ENCODE assay signal across 8 cellular contexts in genomic region chr7:134126937-134127848, GRCh38. TPM values are rescaled to one million over a fixed set of nuclear protein-coding genes. Genes with fewer than 3 reads are reported as not detected.
DNase-seq lines count a peak whose midpoint lies in the region; ATAC-seq and TF ChIP-seq lines count a peak whose summit lies in the region.

LRGUK (plus strand) TSS chr7:134127340; CDS start chr7:134127368, 28 bp downstream.

- H3K4me3 ChIP-seq in OCI-LY1 (ENCODE audit: low read depth, low read length, poor library complexity, severe bottlenecking): peak within 1 kb of the TSS; percentile 66
- peak within 1 kb of the TSS; percentile 60 to 64 for H3K4me3 ChIP-seq in esophagus (ENCODE audit: low read depth in 1 of 2, low read length in 2 of 2)

- H3K4me1 ChIP-seq in OCI-LY1 (ENCODE audit: insufficient read depth, low read length, severe bottlenecking): peaks cover 16% of the 10 kb centered on the region
- no peaks in the 10 kb centered on the region for H3K4me1 ChIP-seq in esophagus (ENCODE audit: control insufficient read depth in 2 of 2, insufficient read depth in 2 of 2, low read length in 1 of 2)

- peak; percentile 100 for ATAC-seq in GM21529 (IDR thresholded peaks at IDR 0.05; ENCODE audit: unreplicated experiment)

- H3K79me2 ChIP-seq in OCI-LY1 (ENCODE audit: insufficient read depth, low read length): no peaks in the 10 kb centered on the region

- peak within 1 kb of the TSS; percentile 86 for H2AFZ ChIP-seq in OCI-LY1 (ENCODE audit: low read length)

- no peaks in the 10 kb centered on the region for H3K9me2 ChIP-seq in OCI-LY1 (ENCODE audit: low read depth, low read length)

- no peaks in the 10 kb centered on the region for H3F3A ChIP-seq in OCI-LY1 (ENCODE audit: insufficient read depth, low read length)

- H3K4me2 ChIP-seq in OCI-LY1 (ENCODE audit: low read length): peak within 1 kb of the TSS; percentile 80

- H3K27ac ChIP-seq in OCI-LY1 (ENCODE audit: low read depth, low read length, poor library complexity, severe bottlenecking): no peak within 1 kb of the TSS
- no peak within 1 kb of the TSS for H3K27ac ChIP-seq in esophagus (ENCODE audit: low read depth in 2 of 2, low read length in 1 of 2)

- H3K9ac ChIP-seq in OCI-LY1 (ENCODE audit: low read length): peak within 1 kb of the TSS; percentile 31; the same call in 1 of the 2 replicates

- 2 to 3% methylated on average over 46 of the region's 46 CpGs for WGBS in esophagus, 2 donors

- DNase-seq in DMS 273 (lab: John Stamatoyannopoulos, UW; ENCODE audit: unreplicated experiment) (peak; percentile 93), HuH-7 (ENCODE audit: low spot score) (peak; percentile 91), activated T-cell treated with anti-CD3 and anti-CD28 coated beads for 4 hours (peak; percentile 63), mucosa of gallbladder (ENCODE audit: low spot score) (peak; percentile 83)
- DNase-seq in stimulated activated CD8-positive, alpha-beta memory T cell treated with anti-CD3 and anti-CD28 coated beads, Interleukin-2, amount 100 ng/mL, for 1 hour (ENCODE audit: low read depth in 2 of 2): peak; percentile 36 to 55

- H3K9me3 ChIP-seq in OCI-LY1 (ENCODE audit: low read length) (no peaks in the 10 kb centered on the region), esophagus (ENCODE audit: control insufficient read depth in 2 of 2, insufficient read depth in 1 of 2, low read depth in 1 of 2, low read length in 1 of 2) (no peaks in the 10 kb centered on the region)

- no peaks in the 10 kb centered on the region for H3K27me3 ChIP-seq in OCI-LY1 (ENCODE audit: insufficient read depth, low read length)
- H3K27me3 ChIP-seq in esophagus (ENCODE audit: control insufficient read depth in 1 of 2, insufficient read depth in 2 of 2, low read length in 2 of 2): no peaks in the 10 kb centered on the region

- no peaks in the 10 kb centered on the region for H4K20me1 ChIP-seq in OCI-LY1 (ENCODE audit: insufficient read depth, low read length)

- TF ChIP-seq CTCF in OCI-LY1 (IDR thresholded peaks at IDR 0.05; ENCODE audit: low read length): no peak

- H3K36me3 ChIP-seq in OCI-LY1 (ENCODE audit: insufficient read depth, low read length) (no peaks in the 10 kb centered on the region), esophagus (ENCODE audit: control insufficient read depth in 2 of 2, insufficient read depth in 2 of 2, low read length in 1 of 2) (no peaks in the 10 kb centered on the region)

RNA-seq across cellular contexts. Expression of gene LRGUK, which starts in this region (rescaled TPM):
- under 1 TPM; 0.09 to 0.14 TPM for polyA plus RNA-seq in esophagus
- total RNA-seq in mucosa of gallbladder: 2.4 TPM
